8 cellular contexts compared by ENCODE assay signal in the genomic region with DNA sequence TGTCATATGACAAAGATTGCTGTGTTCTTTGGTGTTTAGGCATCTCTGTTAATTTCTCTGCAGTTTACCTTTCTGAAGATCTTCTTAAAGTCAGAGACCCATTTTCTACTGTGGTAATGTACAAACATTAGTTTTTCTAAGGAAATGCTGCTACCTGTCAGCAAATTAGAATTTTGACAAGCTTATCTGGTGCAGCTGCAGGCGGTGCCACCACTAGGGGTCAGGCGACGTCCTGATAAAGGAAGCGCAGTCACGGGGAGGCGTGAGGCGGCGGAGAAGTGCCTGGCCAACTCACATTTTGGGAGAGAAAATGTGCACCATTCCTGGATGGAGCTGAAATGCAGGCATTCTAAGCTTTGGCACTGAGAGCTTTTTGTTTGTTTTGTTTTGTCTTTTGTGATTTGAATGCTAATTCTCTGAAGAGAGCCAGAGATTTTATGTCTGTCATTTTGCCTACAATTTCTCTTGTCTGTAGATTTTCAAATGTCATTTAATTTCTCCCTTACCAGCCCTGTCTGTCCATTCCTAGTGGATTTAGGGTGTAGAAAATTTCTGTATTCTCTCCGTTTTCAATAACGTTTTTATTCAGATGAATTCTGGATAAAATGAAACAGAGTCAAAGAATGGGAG. TPM values are rescaled to one million over a fixed set of nuclear protein-coding genes. Genes with fewer than 3 reads are reported as not detected.
DNase-seq lines count a peak whose midpoint lies in the region; ATAC-seq and TF ChIP-seq lines count a peak whose summit lies in the region.

No MANE protein-coding gene starts in this region.

- no peak overlapping the region for H3K27ac ChIP-seq in SJCRH30
- H3K27ac ChIP-seq in foreskin keratinocyte, result no peak overlapping the region
- no peak overlapping the region for H3K27ac ChIP-seq in ovary
- no peak overlapping the region for H3K27ac ChIP-seq in thyroid gland

- H3K4me3 ChIP-seq in SJCRH30 (no peak overlapping the region), ovary (no peak overlapping the region), thyroid gland (replicated peaks in 1 of 3) (no peak overlapping the region)

- ATAC-seq in GM21717 (IDR thresholded peaks at IDR 0.05; ENCODE audit: unreplicated experiment) (peak; percentile 74), foreskin keratinocyte (peak; percentile 53)

- DNase-seq in DMS53 treated with DMSO at 0.1 percent for 48 hours (lab: John Stamatoyannopoulos, UW; ENCODE audit: unreplicated experiment) (peak; percentile 46), LHCN-M2 (ENCODE audit: low read depth) (peak; percentile 58), SJCRH30 (peak; percentile 74 to 78), foreskin keratinocyte (peak in 1 of 2 donors; percentile 41), ovary (peak; percentile 73 to 93 (median 84)), thyroid gland (peak; percentile 89 to 92)
- DNase-seq in activated effector memory CD4-positive, alpha-beta T cell treated with anti-CD3 and anti-CD28 coated beads, Interleukin-2, amount 50 U/mL, for 16 hours, result peak; percentile 93

- TF ChIP-seq POLR2A in ovary (IDR thresholded peaks at IDR 0.05), result no peak
- TF ChIP-seq POLR2A in thyroid gland (IDR thresholded peaks at IDR 0.05), result no peak

- H3K4me1 ChIP-seq in SJCRH30 (no peaks in the 10 kb centered on the region), foreskin keratinocyte (peaks cover 12% of the 10 kb centered on the region), ovary (ENCODE audit: insufficient read depth) (no peaks in the 10 kb centered on the region), thyroid gland (no peaks in the 10 kb centered on the region)

- intact Hi-C loops in ovary (cut with DNase I) (loop anchor here in 2 of 4 donors (5.0 to 10.0 kb wide), 4 partner anchors 66 to 359 kb away; no protein-coding TSS in a partner anchor), thyroid gland (cut with DNase I) (loop anchor here (5.0 to 10.0 kb wide), 3 partner anchors 63 to 359 kb away; no protein-coding TSS in a partner anchor)

- no peaks in the 10 kb centered on the region for H3K9me3 ChIP-seq in SJCRH30 (replicated peaks)
- no peaks in the 10 kb centered on the region for H3K9me3 ChIP-seq in ovary
- H3K9me3 ChIP-seq in thyroid gland, result no peaks in the 10 kb centered on the region

- TF ChIP-seq CTCF in foreskin keratinocyte (conservative IDR thresholded peaks at IDR 0.05), result peak; percentile 93
- TF ChIP-seq CTCF in ovary (IDR thresholded peaks at IDR 0.05), result peak; percentile 33 to 72 (median 41)
- peak; percentile 62 to 95 (median 90) for TF ChIP-seq CTCF in thyroid gland (IDR thresholded peaks at IDR 0.05)

- 4 to 6% (median 4%) methylated on average over 10 of the region's 10 CpGs for WGBS in ovary, 3 donors
- 6 to 7% methylated on average over 10 of the region's 10 CpGs for WGBS in thyroid gland, 2 donors

- no peak for TF ChIP-seq EP300 in ovary (IDR thresholded peaks at IDR 0.05)

- H3K27me3 ChIP-seq in SJCRH30 (no peaks in the 10 kb centered on the region), foreskin keratinocyte (no peaks in the 10 kb centered on the region), ovary (no peaks in the 10 kb centered on the region), thyroid gland (no peaks in the 10 kb centered on the region)

- H3K36me3 ChIP-seq in SJCRH30 (no peaks in the 10 kb centered on the region), ovary (no peaks in the 10 kb centered on the region), thyroid gland (no peaks in the 10 kb centered on the region)

RNA-seq across cellular contexts. Expression of a gene that starts 24.9 kb away (rescaled TPM):
- total RNA-seq in LHCN-M2 (2014; rRNA removed) (21.0 and 22.1 TPM in 2 replicates), foreskin keratinocyte (33.3 and 37.7 TPM in 2 replicates), ovary (10 to 100 TPM; 26.6 to 98.7 (median 37.1) TPM), thyroid gland (10 to 100 TPM; 17.8 to 29.0 (median 20.4) TPM)
- 11.9 TPM for polyA plus RNA-seq in LHCN-M2 (2012)
- total RNA-seq in SJCRH30 (2014; rRNA removed; shearing (Covaris generic)), result 33.0 and 36.4 TPM in 2 replicates
- polyA plus RNA-seq in foreskin keratinocyte (26.5 and 30.2 TPM in 2 replicates), ovary (10 to 100 TPM; 18.0 to 40.7 TPM)

Comparison
In these comparisons a context has a peak if more than half of its experiments do, and no peak if none do; other contexts are left out.
1. CTCF ChIP-seq: peak in every context shown above with its lines; median percentile 93 in foreskin keratinocyte; 90 in thyroid gland; 41 in ovary.